ENCODE assay signal across 12 cellular contexts in the genomic region with DNA sequence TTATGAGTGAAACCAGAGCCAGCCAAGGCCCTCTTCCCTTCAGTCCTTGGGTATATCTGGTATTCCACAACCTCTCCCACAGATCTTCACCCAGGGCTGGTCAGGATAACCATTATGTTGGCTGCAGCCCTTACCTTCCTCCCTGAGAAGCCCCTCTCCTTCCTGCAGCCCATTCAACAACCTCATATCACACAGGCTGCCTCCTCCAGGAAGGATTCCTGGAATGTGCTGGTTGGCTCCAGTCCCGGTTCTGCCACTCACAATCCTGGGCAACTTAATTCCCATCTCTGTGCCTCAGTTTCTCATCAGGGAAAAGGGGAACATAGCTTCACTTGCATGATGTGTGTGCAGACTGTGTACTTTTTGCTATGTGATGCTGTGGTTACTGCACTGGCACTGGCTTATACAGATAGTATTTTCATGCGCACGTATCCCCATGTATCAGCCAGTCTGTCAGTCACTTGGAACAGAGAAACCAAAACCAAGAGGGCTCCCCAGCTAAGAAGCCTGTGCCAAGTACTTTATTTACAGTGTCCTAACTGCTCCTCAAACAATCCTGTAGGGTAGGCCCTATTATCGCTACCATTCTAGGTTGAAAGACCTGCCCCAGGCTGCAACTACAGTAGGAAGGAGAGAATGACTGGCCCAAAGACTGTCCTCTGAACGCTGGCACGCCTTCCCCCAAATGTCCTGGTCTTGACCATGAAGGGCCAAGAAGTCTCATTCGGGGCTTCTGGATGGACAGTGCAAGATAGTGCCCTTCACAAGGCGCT. TPM values are rescaled to one million over a fixed set of nuclear protein-coding genes. Genes with fewer than 3 reads are reported as not detected.
DNase-seq lines count a peak whose midpoint lies in the region; ATAC-seq, FAIRE-seq and TF ChIP-seq lines count a peak whose summit lies in the region.
"Had no signal": no experiment of that assay in that cellular context is flagged by ENCODE, and none has a peak within 500 bp of the region (broad histone marks: within the 10 kb centered on the region; RNA-seq: fewer than 3 reads in every experiment).

No MANE protein-coding gene starts in this region.

- POLR2A ChIA-PET in WTC11 (lab: Charles Lee), result no interaction called here

- FAIRE-seq in small intestine (lab: Jason Lieb, UNC), result no peak

- no peak overlapping the region for H3K4ac ChIP-seq in mesendoderm (ENCODE audit: low read depth, low read length)

- H3K18ac ChIP-seq in mesendoderm (ENCODE audit: low read length), result no peak overlapping the region

- H2AK5ac ChIP-seq in mesendoderm (ENCODE audit: low read length), result no peak overlapping the region

- H3K9ac ChIP-seq in mesendoderm (ENCODE audit: low read length), result no peak overlapping the region

- ATAC-seq in WTC11 (no peak), left ventricle myocardium superior (peak; percentile 18)

- WGBS in small intestine, 3 donors, result 26 to 61% (median 43%) methylated on average over 8 of the region's 8 CpGs
- WGBS in mesendoderm (ENCODE audit: extremely low coverage, insufficient coverage, low lambda C conversion rate), result no CpG with 5 or more reads among the region's 8 CpGs

- H3K36me3 ChIP-seq in small intestine (ENCODE audit: control insufficient read depth in 2 of 2, insufficient read depth in 2 of 2, low read length in 2 of 2), result peaks cover 2 to 10% of the 10 kb centered on the region in 2 donors
- H3K36me3 ChIP-seq in mesendoderm (ENCODE audit: control insufficient read depth, insufficient read depth, low read length), result no peaks in the 10 kb centered on the region

- no peaks in the 10 kb centered on the region for H3K79me2 ChIP-seq in mesendoderm (ENCODE audit: control insufficient read depth, insufficient read depth, low read length)

- H2BK120ac ChIP-seq in mesendoderm (ENCODE audit: low read depth, low read length), result no peak overlapping the region

- peak overlapping the region; percentile 95 to 99 for H3K27ac ChIP-seq in small intestine (ENCODE audit: low read depth in 1 of 2, low read length in 1 of 2)
- H3K27ac ChIP-seq in mesendoderm (ENCODE audit: low read depth, low read length), result no peak overlapping the region
- H3K27ac ChIP-seq: testis had no signal

- no peaks in the 10 kb centered on the region for H3K9me3 ChIP-seq in small intestine (ENCODE audit: control insufficient read depth, low read depth)
- H3K9me3 ChIP-seq: testis had no signal

- H3K9me3 Mint-ChIP-seq in Calu3 (ENCODE audit: low read depth, unreplicated experiment) (no peaks in the 10 kb centered on the region), WTC11 (no peaks in the 10 kb centered on the region)
- H3K9me3 Mint-ChIP-seq: mesothelial cell of epicardium had no signal

- DNase-seq in Calu3, result no peak
- no peak for DNase-seq in WTC11 (ENCODE audit: low spot score)
- DNase-seq in left ventricle myocardium superior, result no peak
- peak; percentile 58 for DNase-seq in small intestine
- no peak for DNase-seq in stimulated activated CD4-positive, alpha-beta T cell treated with anti-CD3 and anti-CD28 coated beads, Interleukin-2, amount 100 ng/mL, for 48 hours
- no peak for DNase-seq in NCI-H187 (lab: John Stamatoyannopoulos, UW)
- no peak for DNase-seq in NCI-H2227 (lab: John Stamatoyannopoulos, UW; ENCODE audit: unreplicated experiment)
- DNase-seq in mesendoderm, result no peak
- DNase-seq: activated CD8-positive, alpha-beta memory T cell treated with anti-CD3 and anti-CD28 coated beads, Interleukin-2, amount 50 U/mL, for 48 hours; DMS153; testis had no signal

- no peak overlapping the region for H3K4me2 ChIP-seq in mesendoderm (ENCODE audit: low read length)

- H3K27ac Mint-ChIP-seq in Calu3 (ENCODE audit: unreplicated experiment) (peak overlapping the region; percentile 75), WTC11 (peak overlapping the region; percentile 66)
- H3K27ac Mint-ChIP-seq: mesothelial cell of epicardium had no signal

- H3K27me3 ChIP-seq in small intestine (ENCODE audit: control insufficient read depth in 2 of 2, insufficient read depth in 2 of 2, low read length in 2 of 2) (no peaks in the 10 kb centered on the region), mesendoderm (ENCODE audit: insufficient read depth, low read length, poor library complexity) (no peaks in the 10 kb centered on the region)
- H3K27me3 ChIP-seq: testis had no signal

- H3K4me1 Mint-ChIP-seq in Calu3 (ENCODE audit: low read depth, unreplicated experiment) (peaks cover 61% of the 10 kb centered on the region), WTC11 (peaks cover 67% of the 10 kb centered on the region)

- H3K23ac ChIP-seq in mesendoderm (ENCODE audit: low read length), result no peak overlapping the region

- H3K27me3 Mint-ChIP-seq in Calu3 (ENCODE audit: unreplicated experiment) (no peaks in the 10 kb centered on the region), WTC11 (ENCODE audit: low read depth) (no peaks in the 10 kb centered on the region)

- no peak overlapping the region for H3K4me3 Mint-ChIP-seq in Calu3 (ENCODE audit: low read depth, unreplicated experiment)
- H3K4me3 Mint-ChIP-seq in WTC11, result no peak overlapping the region
- H3K4me3 Mint-ChIP-seq: mesothelial cell of epicardium had no signal

- H3K4me1 ChIP-seq in small intestine (ENCODE audit: control insufficient read depth in 2 of 2, insufficient read depth in 1 of 2, low read depth in 1 of 2, low read length in 1 of 2), result peaks cover 10 to 16% of the 10 kb centered on the region in 2 donors
- H3K4me1 ChIP-seq in mesendoderm (ENCODE audit: control insufficient read depth, low read depth, low read length), result peaks cover 15% of the 10 kb centered on the region

- peaks cover 30% of the 10 kb centered on the region for H3K36me3 Mint-ChIP-seq in Calu3 (ENCODE audit: insufficient read depth, unreplicated experiment)
- 0 out of 2 replicates have a peak, but pooled peaks cover 3% of the 10 kb centered on the region for H3K36me3 Mint-ChIP-seq in WTC11

- CTCF ChIA-PET in Calu3 (lab: Charles Lee), result interaction anchor here (0.7 to 9.2 kb wide), 10 partner anchors 21 to 355 kb away, joined by 3 to 132 read pairs (median 4); a partner anchor contains a TSS
- CTCF ChIA-PET in WTC11 (lab: Charles Lee), result interaction anchor here (1.1 to 13.1 kb wide), 3 partner anchors 20 to 355 kb away, joined by 3 to 906 read pairs (median 15); a partner anchor contains a TSS

- no peak overlapping the region for H4K5ac ChIP-seq in mesendoderm (ENCODE audit: low read length)

- TF ChIP-seq CTCF in Calu3 (IDR thresholded peaks at IDR 0.05; ENCODE audit: unreplicated experiment) (no peak), WTC11 (IDR thresholded peaks at IDR 0.05) (no peak)

- H2BK15ac ChIP-seq in mesendoderm (replicated peaks; ENCODE audit: low read depth), result no peak overlapping the region

- H4K8ac ChIP-seq in mesendoderm (ENCODE audit: low read depth, low read length), result no peak overlapping the region

- no peaks in the 10 kb centered on the region for H3K79me1 ChIP-seq in mesendoderm (ENCODE audit: low read length)

- H3K4me3 ChIP-seq in small intestine (ENCODE audit: low read depth in 1 of 2, low read length in 2 of 2) (no peak overlapping the region), mesendoderm (ENCODE audit: low read length) (no peak overlapping the region)
- H3K4me3 ChIP-seq: testis had no signal

- H3K56ac ChIP-seq in mesendoderm (ENCODE audit: low read length), result no peak overlapping the region

- no peak overlapping the region for H2BK5ac ChIP-seq in mesendoderm (ENCODE audit: low read length)

- BruUV-seq in Calu3 (replicated peaks; lab: Mats Ljungman, UMichigan), result no TSS peak

- intact Hi-C loops in Calu3 (cut with micrococcal nuclease; ENCODE audit: unreplicated experiment) (loop anchor here (2.0 kb wide), 1 partner anchor 43 kb away; a partner anchor contains a TSS), left ventricle myocardium superior (cut with micrococcal nuclease) (no loop called here)

TF ChIP-seq in WTC11, 78 proteins besides CTCF, POLR2A, EP300 and RAD21:
- no peak for TF ChIP-seq ZNF317 (CRISPR knock-in tag; IDR thresholded peaks at IDR 0.05; ENCODE audit: borderline replicate concordance, low read depth)
- no peak for TF ChIP-seq TP53 (CRISPR knock-in tag; IDR thresholded peaks at IDR 0.05)
- TF ChIP-seq, protein P1, sequence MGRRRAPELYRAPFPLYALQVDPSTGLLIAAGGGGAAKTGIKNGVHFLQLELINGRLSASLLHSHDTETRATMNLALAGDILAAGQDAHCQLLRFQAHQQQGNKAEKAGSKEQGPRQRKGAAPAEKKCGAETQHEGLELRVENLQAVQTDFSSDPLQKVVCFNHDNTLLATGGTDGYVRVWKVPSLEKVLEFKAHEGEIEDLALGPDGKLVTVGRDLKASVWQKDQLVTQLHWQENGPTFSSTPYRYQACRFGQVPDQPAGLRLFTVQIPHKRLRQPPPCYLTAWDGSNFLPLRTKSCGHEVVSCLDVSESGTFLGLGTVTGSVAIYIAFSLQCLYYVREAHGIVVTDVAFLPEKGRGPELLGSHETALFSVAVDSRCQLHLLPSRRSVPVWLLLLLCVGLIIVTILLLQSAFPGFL (CRISPR knock-in tag; IDR thresholded peaks at IDR 0.05; ENCODE audit: borderline replicate concordance), result no peak
- TF ChIP-seq, protein P2, sequence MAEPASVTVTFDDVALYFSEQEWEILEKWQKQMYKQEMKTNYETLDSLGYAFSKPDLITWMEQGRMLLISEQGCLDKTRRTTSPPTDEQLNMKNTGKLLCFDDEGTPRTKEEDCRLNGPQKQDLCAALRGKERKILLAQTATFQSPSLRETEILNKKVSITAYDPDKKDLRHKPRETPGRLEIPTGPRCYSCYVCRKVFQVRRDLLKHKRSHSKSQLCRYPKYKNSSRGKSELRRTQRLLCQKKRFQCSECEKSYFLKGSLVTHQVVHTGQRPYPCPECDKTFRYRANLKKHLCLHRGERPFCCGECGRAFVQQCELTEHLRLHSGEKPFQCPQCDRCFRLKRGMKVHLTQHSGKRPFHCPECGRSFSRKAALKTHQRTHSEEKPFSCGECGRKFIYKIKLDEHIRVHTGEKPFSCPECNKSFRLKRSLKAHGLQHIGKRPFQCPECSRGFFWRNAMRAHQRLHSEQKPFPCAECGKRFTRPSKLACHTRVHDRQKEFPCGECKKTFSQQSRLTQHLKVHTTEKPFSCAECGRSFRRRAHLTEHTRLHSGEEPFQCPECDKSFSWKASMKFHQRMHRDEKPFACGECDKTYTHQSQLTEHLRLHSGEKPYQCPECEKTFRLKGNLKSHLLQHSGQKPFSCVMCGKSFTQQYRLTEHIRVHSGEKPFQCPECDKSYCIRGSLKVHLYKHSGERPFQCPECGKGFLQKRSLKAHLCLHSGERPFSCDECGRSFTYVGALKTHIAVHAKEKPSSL (CRISPR knock-in tag; conservative IDR thresholded peaks at IDR 0.05), result no peak

RNA-seq across cellular contexts. Expression of a gene that starts 39.9 kb away (rescaled TPM):
- total RNA-seq in Calu3 (2022) (65.2 and 68.8 TPM in 2 replicates), WTC11 (2021) (43.7 to 47.7 TPM (median 44.6 TPM) in 3 replicates), left ventricle myocardium superior (20.8 TPM)
- 10 to 100 TPM in 1 of 3 donors, 1 to 10 TPM in 2; 9.4 to 25.6 (median 9.7) TPM for polyA plus RNA-seq in small intestine
- 26.9 TPM for polyA plus RNA-seq in mesendoderm (2013, experiment 1 of 2)
- 25.4 TPM for polyA plus RNA-seq in mesendoderm (2013, experiment 2 of 2)

RNA-seq across cellular contexts. Expression of a gene that starts 43.1 kb away (rescaled TPM):
- total RNA-seq in Calu3 (2022) (24.4 and 33.9 TPM in 2 replicates), WTC11 (2021) (20.8 to 27.7 TPM (median 22.6 TPM) in 3 replicates), left ventricle myocardium superior (23.6 TPM)
- 10 to 100 TPM in 2 of 3 donors, 1 to 10 TPM in 1; 8.1 to 23.7 (median 11.2) TPM for polyA plus RNA-seq in small intestine
- polyA plus RNA-seq in mesendoderm (2013, experiment 1 of 2), result 6.1 TPM
- polyA plus RNA-seq in mesendoderm (2013, experiment 2 of 2), result 6.1 TPM
